Comparison of ENCODE assay signal across 1 cellular context in genomic region chr16:821751-822150, GRCh38.
TF ChIP-seq lines count a peak whose summit lies in the region.

No MANE protein-coding gene starts in this region.

TF ChIP-seq in WTC11, 78 proteins besides CTCF, POLR2A, EP300 and RAD21 (continued from another document):
- TF ChIP-seq ZNF281 (CRISPR knock-in tag; IDR thresholded peaks at IDR 0.05): no peak
